In the genomic region with DNA sequence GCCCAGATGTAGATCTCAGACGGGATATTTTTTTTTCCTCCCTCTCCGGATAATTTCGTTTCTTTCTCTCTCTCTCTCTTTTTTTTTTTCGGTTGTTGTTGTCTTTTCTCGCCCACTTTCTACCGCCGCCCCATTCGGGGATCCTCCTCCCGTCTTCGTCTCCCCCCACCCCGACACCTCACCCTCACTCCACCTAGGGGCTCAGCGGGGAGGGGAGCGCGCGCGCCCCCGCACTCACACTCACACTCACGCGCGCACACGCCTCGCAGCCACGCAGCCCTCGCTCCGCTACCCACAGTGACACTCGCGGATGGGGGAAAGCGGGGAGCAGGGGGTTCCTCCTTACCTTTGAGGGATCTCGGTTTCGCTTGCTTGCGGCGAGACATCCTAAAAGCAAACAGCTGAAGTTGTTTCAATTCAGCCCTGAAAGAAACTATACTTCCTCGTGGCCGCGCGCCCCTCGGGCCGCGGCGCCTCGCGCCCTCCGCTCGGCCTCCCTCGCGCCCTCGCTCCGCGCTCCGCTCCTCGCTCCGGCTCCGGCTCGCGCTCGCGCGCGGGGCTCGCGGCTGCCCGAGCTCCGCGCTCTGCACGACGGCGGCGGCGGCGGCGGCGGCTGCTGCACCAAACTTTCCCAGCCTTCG, we compare ENCODE assay signal across 8 cellular contexts. TPM values are rescaled to one million over a fixed set of nuclear protein-coding genes. Genes with fewer than 3 reads are reported as not detected.
A peak's percentile ranks its signal among the peaks of the same experiment; 100 is the strongest.
DNase-seq lines count a peak whose midpoint lies in the region; ATAC-seq and TF ChIP-seq lines count a peak whose summit lies in the region.

No MANE protein-coding gene starts in this region.

- peak overlapping the region; percentile 62 for H3K27ac ChIP-seq in colonic mucosa

- peaks cover 3 to 6% of the 10 kb centered on the region in 2 donors for H3K36me3 Mint-ChIP-seq in stimulated activated naive B cell treated with anti-CD40 and anti-IgM and Interleukin-4, amounts not matched to agents 10 μg/mL and 1 μg/mL and 100 μg/mL, for 72 hours

- peak overlapping the region; percentile 56 for H3K4me3 ChIP-seq in colonic mucosa

- H3K9me3 Mint-ChIP-seq in stimulated activated naive B cell treated with anti-CD40 and anti-IgM and Interleukin-4, amounts not matched to agents 10 μg/mL and 1 μg/mL and 100 μg/mL, for 72 hours: no peaks in the 10 kb centered on the region

- H3K4me1 Mint-ChIP-seq in stimulated activated naive B cell treated with anti-CD40 and anti-IgM and Interleukin-4, amounts not matched to agents 10 μg/mL and 1 μg/mL and 100 μg/mL, for 72 hours: peaks cover 8 to 24% of the 10 kb centered on the region in 2 donors

- intact Hi-C loops in colonic mucosa (cut with DNase I): no loop called here

- peak overlapping the region; percentile 84 for H3K27ac Mint-ChIP-seq in stimulated activated naive B cell treated with anti-CD40 and anti-IgM and Interleukin-4, amounts not matched to agents 10 μg/mL and 1 μg/mL and 100 μg/mL, for 72 hours

- peaks cover 36 to 49% of the 10 kb centered on the region in 2 donors for H3K27me3 Mint-ChIP-seq in stimulated activated naive B cell treated with anti-CD40 and anti-IgM and Interleukin-4, amounts not matched to agents 10 μg/mL and 1 μg/mL and 100 μg/mL, for 72 hours

- in situ Hi-C loops in Caki2 (cut with HindIII; ENCODE audit: low pct_unique_long_range_greater_than_20kb, low sequenced_read_pairs): no loop called here

- peak overlapping the region; percentile 26 to 70 for H3K9ac ChIP-seq in colonic mucosa (ENCODE audit: low read depth in 2 of 2, low read length in 2 of 2)

- H3K4me1 ChIP-seq in colonic mucosa: peaks cover 4% of the 10 kb centered on the region

- TF ChIP-seq CTCF in colonic mucosa (IDR thresholded peaks at IDR 0.05): no peak

- H3K27me3 ChIP-seq in colonic mucosa: peaks cover 47% of the 10 kb centered on the region

- H3K4me3 Mint-ChIP-seq in stimulated activated naive B cell treated with anti-CD40 and anti-IgM and Interleukin-4, amounts not matched to agents 10 μg/mL and 1 μg/mL and 100 μg/mL, for 72 hours: peak overlapping the region; percentile 93 to 99

- peak; percentile 6 for DNase-seq in Caki2 (ENCODE audit: low read depth)
- peak; percentile 40 for DNase-seq in RPMI8226
- peak; percentile 26 for DNase-seq in colonic mucosa
- peak; percentile 89 for DNase-seq in left kidney (ENCODE audit: low read depth, low spot score)
- no peak for DNase-seq in stimulated activated naive B cell treated with anti-CD40 and anti-IgM and Interleukin-4, amounts not matched to agents 10 μg/mL and 1 μg/mL and 100 μg/mL, for 72 hours
- DNase-seq in NCI-H226: no peak

- ATAC-seq in GM19467 (IDR thresholded peaks at IDR 0.05; ENCODE audit: unreplicated experiment) (peak; percentile 38), HG02588 (IDR thresholded peaks at IDR 0.05; ENCODE audit: unreplicated experiment) (no peak)
- peak; percentile 44 to 47 for ATAC-seq in stimulated activated naive B cell treated with anti-CD40 and anti-IgM and Interleukin-4, amounts not matched to agents 10 μg/mL and 1 μg/mL and 100 μg/mL, for 72 hours (replicated peaks)

- H3K36me3 ChIP-seq in colonic mucosa: no peaks in the 10 kb centered on the region

- H3K9me3 ChIP-seq in colonic mucosa: no peaks in the 10 kb centered on the region

RNA-seq across cellular contexts. Expression of gene ZNF521, which starts 1.3 kb away (rescaled TPM):
- not detected in 2 replicates for total RNA-seq in Caki2 (2014; rRNA removed; shearing (Covaris generic); ENCODE audit: low replicate concordance)
- 1 to 10 TPM; 3.8 to 5.3 TPM for total RNA-seq in colonic mucosa

Comparison
In these comparisons a context has a peak if more than half of its experiments do, and no peak if none do; other contexts are left out.
1. DNase-seq: peak in Caki2 (single experiment), RPMI8226 (single experiment), colonic mucosa (single experiment) and left kidney (single experiment); none in stimulated activated naive B cell treated with anti-CD40 and anti-IgM and Interleukin-4, amounts not matched to agents 10 μg/mL and 1 μg/mL and 100 μg/mL, for 72 hours (single experiment) and NCI-H226 (single experiment).